8 cellular contexts compared by ENCODE assay signal in genomic region chr13:22061806-22062391, GRCh38.
A peak's percentile ranks its signal among the peaks of the same experiment; 100 is the strongest.
DNase-seq lines count a peak whose midpoint lies in the region; ATAC-seq and TF ChIP-seq lines count a peak whose summit lies in the region.

No MANE protein-coding gene starts in this region.

- H3K9me3 Mint-ChIP-seq in type B pancreatic cell, result peaks cover 1% of the 10 kb centered on the region

- H3K4me1 Mint-ChIP-seq in type B pancreatic cell (ENCODE audit: unreplicated experiment), result peaks cover 19% of the 10 kb centered on the region

- in situ Hi-C loops in GM13977 (cut with MboI; ENCODE audit: low pct_unique_long_range_greater_than_20kb, low sequenced_read_pairs, unreplicated experiment), result no loop called here

- no peaks in the 10 kb centered on the region for H3K27me3 ChIP-seq in ascending aorta

- no peaks in the 10 kb centered on the region for H3K27me3 Mint-ChIP-seq in type B pancreatic cell

- intact Hi-C loops in ascending aorta (cut with DNase I), result no loop called here

- no peaks in the 10 kb centered on the region for H3K4me1 ChIP-seq in ascending aorta

- ATAC-seq in GM19468 (IDR thresholded peaks at IDR 0.05; ENCODE audit: extremely low read depth, unreplicated experiment) (peak; percentile 59), HG03342 (IDR thresholded peaks at IDR 0.05; ENCODE audit: unreplicated experiment) (peak; percentile 81)

- no peak overlapping the region for H3K27ac Mint-ChIP-seq in type B pancreatic cell

- no peak for TF ChIP-seq CTCF in GM13977 (IDR thresholded peaks at IDR 0.05; ENCODE audit: extremely low read depth, insufficient read depth, missing control alignments)
- no peak for TF ChIP-seq CTCF in type B pancreatic cell (conservative IDR thresholded peaks at IDR 0.05)
- TF ChIP-seq CTCF in ascending aorta (IDR thresholded peaks at IDR 0.05), result no peak

- H3K4me3 Mint-ChIP-seq in type B pancreatic cell, result no peak overlapping the region

- DNase-seq in GM13977 (ENCODE audit: low spot score) (peak; percentile 39), type B pancreatic cell (ENCODE audit: extremely low spot score, unreplicated experiment) (no peak), ascending aorta (ENCODE audit: low spot score in 2 of 2) (no peak), superior temporal gyrus (ENCODE audit: extremely low spot score) (no peak), NCI-H1930 (lab: John Stamatoyannopoulos, UW) (no peak)
- DNase-seq in central memory CD4-positive, alpha-beta T cell, result peak; percentile 78

- H3K36me3 ChIP-seq in ascending aorta, result no peaks in the 10 kb centered on the region

- no peak overlapping the region for H3K27ac ChIP-seq in ascending aorta

- no peaks in the 10 kb centered on the region for H3K9me3 ChIP-seq in ascending aorta

- H3K4me3 ChIP-seq in ascending aorta, result no peak overlapping the region

- H3K36me3 Mint-ChIP-seq in type B pancreatic cell, result no peaks in the 10 kb centered on the region

Comparison
In these comparisons a context has a peak if more than half of its experiments do, and no peak if none do; other contexts are left out.
1. DNase-seq: peak in GM13977 (single experiment) and central memory CD4-positive, alpha-beta T cell (single experiment); none in type B pancreatic cell (single experiment), ascending aorta (0 of 2), superior temporal gyrus (single experiment) and NCI-H1930 (0 of 2).